ENCODE assay signal across 21 cellular contexts in the genomic region with DNA sequence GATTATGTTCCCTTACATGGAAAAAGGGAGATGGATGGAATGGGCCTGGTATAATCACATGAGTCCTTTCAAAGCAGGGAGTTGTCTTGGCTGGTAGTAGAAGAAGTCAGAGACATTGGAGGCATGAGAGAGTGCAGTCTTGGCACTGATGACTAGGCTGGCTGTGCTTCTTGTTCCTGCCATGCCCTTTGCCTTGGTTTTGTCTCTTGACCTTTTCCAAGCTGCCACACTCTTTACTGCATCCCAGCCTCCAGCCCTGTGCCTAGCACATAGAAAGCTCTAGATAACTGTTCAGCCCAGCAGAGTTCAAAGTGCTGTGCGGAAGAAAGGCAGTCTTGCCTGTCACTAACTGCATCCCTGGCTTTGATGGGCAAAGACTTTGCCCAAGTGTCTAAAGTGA.
"Had no signal": no experiment of that assay in that cellular context is flagged by ENCODE, and none has a peak within 500 bp of the region (broad histone marks: within the 10 kb centered on the region; RNA-seq: fewer than 3 reads in every experiment).

No MANE protein-coding gene starts in this region.

- H3K36me3 ChIP-seq: left lung, lower lobe of right lung, right atrium auricular region, tibial nerve, upper lobe of right lung, vagina had no signal

- H3K27ac ChIP-seq: coronary artery, left lung, lower lobe of right lung, right atrium auricular region, testis, upper lobe of right lung, vagina had no signal

- H3K4me1 Mint-ChIP-seq: endodermal cell; stimulated activated effector memory CD8-positive, alpha-beta T cell treated with anti-CD3 and anti-CD28 coated beads, Interleukin-12 subunit alpha, Interleukin-12 subunit beta, amount 100 ng/mL, for 72 hours had no signal

- FAIRE-seq: endothelial cell of umbilical vein had no signal

- DNase-seq: effector CD4-positive, alpha-beta T cell; endodermal cell; erythroblast; immature natural killer cell; left lung; lower lobe of right lung; mesenchymal stem cell; naive thymus-derived CD4-positive, alpha-beta T cell; posterior cingulate gyrus; stimulated activated CD4-positive, alpha-beta T cell treated with anti-CD3 and anti-CD28 coated beads, Interleukin-4, amount 100 ng/mL, for 1 hour; stimulated activated CD8-positive, alpha-beta memory T cell treated with anti-CD3 and anti-CD28 coated beads, Interleukin-4, amount 100 ng/mL, for 48 hours; stimulated activated naive CD8-positive, alpha-beta T cell treated with anti-CD3 and anti-CD28 coated beads, Interleukin-15, Interleukin-2, amounts not matched to agents 100 U/mL and 50 U/mL, for 24 hours; testis; upper lobe of right lung had no signal

- H3K4me2 ChIP-seq: smooth muscle cell had no signal

- ATAC-seq: lower lobe of right lung; naive thymus-derived CD4-positive, alpha-beta T cell; stimulated activated effector memory CD8-positive, alpha-beta T cell treated with anti-CD3 and anti-CD28 coated beads, Interleukin-12 subunit alpha, Interleukin-12 subunit beta, amount 100 ng/mL, for 72 hours; stimulated activated naive CD8-positive, alpha-beta T cell treated with anti-CD3 and anti-CD28 coated beads, Interleukin-15, Interleukin-2, amounts not matched to agents 100 U/mL and 50 U/mL, for 24 hours; upper lobe of right lung had no signal

- H3K36me3 Mint-ChIP-seq: immature natural killer cell; naive thymus-derived CD4-positive, alpha-beta T cell; stimulated activated effector memory CD8-positive, alpha-beta T cell treated with anti-CD3 and anti-CD28 coated beads, Interleukin-12 subunit alpha, Interleukin-12 subunit beta, amount 100 ng/mL, for 72 hours had no signal

- H3K27me3 ChIP-seq: left lung, right atrium auricular region, testis, tibial nerve, upper lobe of right lung, vagina had no signal

- H3K4me3 Mint-ChIP-seq: endodermal cell; immature natural killer cell; naive thymus-derived CD4-positive, alpha-beta T cell; stimulated activated effector memory CD8-positive, alpha-beta T cell treated with anti-CD3 and anti-CD28 coated beads, Interleukin-12 subunit alpha, Interleukin-12 subunit beta, amount 100 ng/mL, for 72 hours had no signal

- H3K4me3 ChIP-seq: coronary artery, left lung, lower lobe of right lung, right atrium auricular region, smooth muscle cell, testis, tibial nerve, upper lobe of right lung, vagina had no signal

- H3K4me1 ChIP-seq: lower lobe of right lung, right atrium auricular region, testis, upper lobe of right lung had no signal

- H3K9me3 ChIP-seq: left lung, lower lobe of right lung, right atrium auricular region, testis, upper lobe of right lung, vagina had no signal

- H3K9me3 Mint-ChIP-seq: immature natural killer cell had no signal

- H3K27ac Mint-ChIP-seq: endodermal cell; immature natural killer cell; naive thymus-derived CD4-positive, alpha-beta T cell; stimulated activated effector memory CD8-positive, alpha-beta T cell treated with anti-CD3 and anti-CD28 coated beads, Interleukin-12 subunit alpha, Interleukin-12 subunit beta, amount 100 ng/mL, for 72 hours had no signal
